In the genomic region with DNA sequence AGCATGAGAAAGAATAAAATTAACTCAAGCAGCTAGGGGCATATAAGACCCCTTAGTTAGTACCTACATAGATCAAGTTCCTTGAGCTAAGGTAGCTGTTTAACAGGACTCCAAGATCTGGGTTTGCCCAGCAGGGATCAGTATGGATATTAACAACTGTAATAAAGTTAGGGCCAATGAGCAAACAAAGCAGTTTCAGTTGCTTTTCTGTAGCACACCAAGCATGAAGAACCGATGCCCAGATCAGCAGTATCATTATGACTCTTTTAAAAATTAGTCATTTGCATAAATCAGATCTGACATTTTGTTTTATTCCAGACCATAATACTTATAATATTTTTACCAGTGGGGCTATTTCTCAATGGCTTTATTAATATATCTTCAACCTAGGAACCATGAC, we compare ENCODE assay signal across 29 cellular contexts.
DNase-seq lines count a peak whose midpoint lies in the region; ATAC-seq and TF ChIP-seq lines count a peak whose summit lies in the region.
"Had no signal": no experiment of that assay in that cellular context is flagged by ENCODE, and none has a peak within 500 bp of the region (broad histone marks: within the 10 kb centered on the region; RNA-seq: fewer than 3 reads in every experiment).

No MANE protein-coding gene starts in this region.

- no peak for DNase-seq in activated CD4-positive, alpha-beta T cell treated with anti-CD3 and anti-CD28 coated beads for 1 hour
- DNase-seq in activated naive CD8-positive, alpha-beta T cell treated with anti-CD3 and anti-CD28 coated beads for 36 hours = no peak
- DNase-seq in sciatic nerve (ENCODE audit: low spot score) (no peak), T1000 (lab: John Stamatoyannopoulos, UW) (no peak)
- DNase-seq: activated CD4-positive, alpha-beta T cell treated with anti-CD3 and anti-CD28 coated beads, Interleukin-2, amount 10 ng/mL, durations not matched to agents 24 days and 14 days; activated CD8-positive, alpha-beta memory T cell treated with anti-CD3 and anti-CD28 coated beads for 24 hours; activated naive CD8-positive, alpha-beta T cell treated with anti-CD3 and anti-CD28 coated beads, Interleukin-2, amount 10 ng/mL, durations not matched to agents 7 days and 5 days; activated T-cell treated with anti-CD3 and anti-CD28 coated beads for 4 hours; aorta; Caco-2; heart right ventricle; Kasumi-1; kidney; MV-4-11; NCI-H1436 treated with DMSO at 0.1 percent for 48 hours; NCI-H446 treated with DMSO at 0.1 percent for 48 hours; NCI-H774; pancreas; spleen; stimulated activated CD8-positive, alpha-beta memory T cell treated with anti-CD3 and anti-CD28 coated beads, Interleukin-4, amount 100 ng/mL, for 48 hours; SW 1271; T-helper 9 cell had no signal

- H3K4me3 Mint-ChIP-seq in activated naive CD8-positive, alpha-beta T cell treated with anti-CD3 and anti-CD28 coated beads for 36 hours = no peak overlapping the region
- H3K4me3 Mint-ChIP-seq: activated CD4-positive, alpha-beta T cell treated with anti-CD3 and anti-CD28 coated beads, Interleukin-2, amount 10 ng/mL, durations not matched to agents 24 days and 14 days; activated naive CD8-positive, alpha-beta T cell treated with anti-CD3 and anti-CD28 coated beads, Interleukin-2, amount 10 ng/mL, durations not matched to agents 7 days and 5 days; CD14-positive monocyte; neural crest cell; stimulated activated naive CD8-positive, alpha-beta T cell treated with anti-CD3 and anti-CD28 coated beads, Interleukin-15, Interleukin-2, amounts not matched to agents 100 ng/mL and 50 ng/mL, for 24 hours had no signal

- H3K27ac Mint-ChIP-seq in activated naive CD8-positive, alpha-beta T cell treated with anti-CD3 and anti-CD28 coated beads for 36 hours = no peak overlapping the region
- H3K27ac Mint-ChIP-seq: activated CD4-positive, alpha-beta T cell treated with anti-CD3 and anti-CD28 coated beads, Interleukin-2, amount 10 ng/mL, durations not matched to agents 24 days and 14 days; activated naive CD8-positive, alpha-beta T cell treated with anti-CD3 and anti-CD28 coated beads, Interleukin-2, amount 10 ng/mL, durations not matched to agents 7 days and 5 days; CD14-positive monocyte; stimulated activated naive CD8-positive, alpha-beta T cell treated with anti-CD3 and anti-CD28 coated beads, Interleukin-15, Interleukin-2, amounts not matched to agents 100 ng/mL and 50 ng/mL, for 24 hours had no signal

- no peaks in the 10 kb centered on the region for H3K9me3 Mint-ChIP-seq in activated naive CD8-positive, alpha-beta T cell treated with anti-CD3 and anti-CD28 coated beads for 36 hours
- H3K9me3 Mint-ChIP-seq: activated CD4-positive, alpha-beta T cell treated with anti-CD3 and anti-CD28 coated beads, Interleukin-2, amount 10 ng/mL, durations not matched to agents 24 days and 14 days; activated naive CD8-positive, alpha-beta T cell treated with anti-CD3 and anti-CD28 coated beads, Interleukin-2, amount 10 ng/mL, durations not matched to agents 7 days and 5 days; neural crest cell; stimulated activated naive CD8-positive, alpha-beta T cell treated with anti-CD3 and anti-CD28 coated beads, Interleukin-15, Interleukin-2, amounts not matched to agents 100 ng/mL and 50 ng/mL, for 24 hours had no signal

- no peaks in the 10 kb centered on the region for H3K4me1 Mint-ChIP-seq in activated naive CD8-positive, alpha-beta T cell treated with anti-CD3 and anti-CD28 coated beads for 36 hours
- H3K4me1 Mint-ChIP-seq: activated CD4-positive, alpha-beta T cell treated with anti-CD3 and anti-CD28 coated beads, Interleukin-2, amount 10 ng/mL, durations not matched to agents 24 days and 14 days; activated naive CD8-positive, alpha-beta T cell treated with anti-CD3 and anti-CD28 coated beads, Interleukin-2, amount 10 ng/mL, durations not matched to agents 7 days and 5 days; CD14-positive monocyte; neural crest cell had no signal

- TF ChIP-seq POLR2A in GM18505 (IDR thresholded peaks at IDR 0.05; ENCODE audit: borderline replicate concordance, extremely low read depth, insufficient read depth, insufficient read length) = no peak

- intact Hi-C loops in sciatic nerve (cut with DNase I) = no loop called here

- peaks cover 25% of the 10 kb centered on the region for H3K27me3 Mint-ChIP-seq in activated naive CD8-positive, alpha-beta T cell treated with anti-CD3 and anti-CD28 coated beads for 36 hours

- no peaks in the 10 kb centered on the region for H3K36me3 Mint-ChIP-seq in activated naive CD8-positive, alpha-beta T cell treated with anti-CD3 and anti-CD28 coated beads for 36 hours
- H3K36me3 Mint-ChIP-seq: activated naive CD8-positive, alpha-beta T cell treated with anti-CD3 and anti-CD28 coated beads, Interleukin-2, amount 10 ng/mL, durations not matched to agents 7 days and 5 days; CD14-positive monocyte had no signal

- peak; percentile 74 for ATAC-seq in GM18505 (IDR thresholded peaks at IDR 0.05; ENCODE audit: unreplicated experiment)
- peak; percentile 87 for ATAC-seq in GM19395 (IDR thresholded peaks at IDR 0.05; ENCODE audit: unreplicated experiment)
- ATAC-seq in HG02870 (IDR thresholded peaks at IDR 0.05; ENCODE audit: unreplicated experiment) = peak; percentile 80
- peak; percentile 63 for ATAC-seq in HG03469 (IDR thresholded peaks at IDR 0.05; ENCODE audit: unreplicated experiment)
- no peak for ATAC-seq in sciatic nerve
- ATAC-seq: heart right ventricle, pancreas had no signal
